ENCODE assay signal across 8 cellular contexts in genomic region chr3:53044371-53045106, GRCh38. TPM values are rescaled to one million over a fixed set of nuclear protein-coding genes. Genes with fewer than 3 reads are reported as not detected.
DNase-seq lines count a peak whose midpoint lies in the region; TF ChIP-seq lines count a peak whose summit lies in the region.

No MANE protein-coding gene starts in this region.

- H3K79me2 ChIP-seq in MM.1S (ENCODE audit: low read length), result peaks cover 54% of the 10 kb centered on the region

- intact Hi-C loops in esophagus muscularis mucosa (cut with DNase I), result no loop called here

- no peaks in the 10 kb centered on the region for H4K20me1 ChIP-seq in MM.1S (ENCODE audit: insufficient read depth, low read length)

- H2AFZ ChIP-seq in MM.1S (ENCODE audit: low read length), result peak overlapping the region; percentile 39

- DNase-seq in C1 segment of cervical spinal cord (lab: John Stamatoyannopoulos, UW) (peak in 12 of 14 donors; percentile 13 to 69 (median 42)), GM20000 (ENCODE audit: low spot score) (peak; percentile 55), MM.1S (peak; percentile 36), esophagus muscularis mucosa (ENCODE audit: extremely low spot score) (no peak), suprapubic skin (ENCODE audit: low spot score in 2 of 2) (peak in 1 of 2 donors; percentile 67), NCI-H1694 (lab: John Stamatoyannopoulos, UW) (no peak)
- peak; percentile 68 for DNase-seq in activated T-cell treated with anti-CD3 and anti-CD28 coated beads, Interleukin-2, amount 50 U/mL, for 1 hour

- TF ChIP-seq POLR2A in esophagus muscularis mucosa (IDR thresholded peaks at IDR 0.05; ENCODE audit: low read depth) (no peak), suprapubic skin (IDR thresholded peaks at IDR 0.05) (no peak)

- H3K36me3 ChIP-seq in MM.1S (replicated peaks; ENCODE audit: insufficient read depth, low read length) (no peaks in the 10 kb centered on the region), esophagus muscularis mucosa (no peaks in the 10 kb centered on the region), muscle layer of duodenum (ENCODE audit: control insufficient read depth in 1 of 2, insufficient read depth in 2 of 2, low read length in 2 of 2) (no peaks in the 10 kb centered on the region), suprapubic skin (no peaks in the 10 kb centered on the region)

- H3K27ac ChIP-seq in MM.1S (ENCODE audit: low read length) (peak overlapping the region; percentile 58; the same call in 1 of the 2 replicates), esophagus muscularis mucosa (replicated peaks in 1 of 4) (peak overlapping the region; percentile 90 to 95 (median 94)), muscle layer of duodenum (ENCODE audit: low read length) (peak overlapping the region; percentile 76), suprapubic skin (peak overlapping the region; percentile 86)

- WGBS in esophagus muscularis mucosa, result 24% methylated on average over 23 of the region's 33 CpGs
- WGBS in suprapubic skin, result 20% methylated on average over 28 of the region's 33 CpGs

- no peaks in the 10 kb centered on the region for H3K9me2 ChIP-seq in MM.1S (replicated peaks; ENCODE audit: insufficient read depth, low read length)

- peak overlapping the region; percentile 58 for H3K9ac ChIP-seq in MM.1S (ENCODE audit: low read length)

- H3K27me3 ChIP-seq in MM.1S (replicated peaks; ENCODE audit: insufficient read depth, low read length) (no peaks in the 10 kb centered on the region; the same call in 1 of the 2 replicates), esophagus muscularis mucosa (no peaks in the 10 kb centered on the region), muscle layer of duodenum (ENCODE audit: low read depth, low read length) (no peaks in the 10 kb centered on the region), suprapubic skin (no peaks in the 10 kb centered on the region)

- peaks cover 14% of the 10 kb centered on the region for H3K4me1 ChIP-seq in MM.1S (ENCODE audit: low read length)
- H3K4me1 ChIP-seq in esophagus muscularis mucosa, result peaks cover 6 to 42% (median 36%) of the 10 kb centered on the region in 4 donors
- H3K4me1 ChIP-seq in muscle layer of duodenum (ENCODE audit: control insufficient read depth in 1 of 2, insufficient read depth in 2 of 2, low read length in 2 of 2), result peaks cover 0 to 10% of the 10 kb centered on the region in 2 donors
- peaks cover 22% of the 10 kb centered on the region for H3K4me1 ChIP-seq in suprapubic skin

- TF ChIP-seq CTCF in GM20000 (IDR thresholded peaks at IDR 0.05; ENCODE audit: extremely low read depth, missing control alignments) (no peak), MM.1S (IDR thresholded peaks at IDR 0.05; ENCODE audit: low read length) (no peak), esophagus muscularis mucosa (IDR thresholded peaks at IDR 0.05) (no peak), suprapubic skin (IDR thresholded peaks at IDR 0.05) (no peak)

- H3K9me3 ChIP-seq in MM.1S (replicated peaks; ENCODE audit: insufficient read depth, low read length), result no peaks in the 10 kb centered on the region
- no peaks in the 10 kb centered on the region for H3K9me3 ChIP-seq in esophagus muscularis mucosa
- H3K9me3 ChIP-seq in muscle layer of duodenum (ENCODE audit: control insufficient read depth in 1 of 2, low read length in 2 of 2), result no peaks in the 10 kb centered on the region
- H3K9me3 ChIP-seq in suprapubic skin, result no peaks in the 10 kb centered on the region

- H3K4me3 ChIP-seq in MM.1S (ENCODE audit: low read length) (peak overlapping the region; percentile 71), esophagus muscularis mucosa (peak overlapping the region; percentile 92 to 97 (median 94)), muscle layer of duodenum (ENCODE audit: low read depth in 1 of 2, low read length in 2 of 2) (peak overlapping the region; percentile 73 to 79), suprapubic skin (peak overlapping the region; percentile 98)

- TF ChIP-seq EP300 in esophagus muscularis mucosa (IDR thresholded peaks at IDR 0.05) (no peak), suprapubic skin (IDR thresholded peaks at IDR 0.05) (no peak)

- peak overlapping the region; percentile 67 for H3K4me2 ChIP-seq in MM.1S (ENCODE audit: low read depth, low read length)

- H3F3A ChIP-seq in MM.1S (ENCODE audit: insufficient read depth, low read length), result peaks cover 22% of the 10 kb centered on the region

RNA-seq across cellular contexts. Expression of gene SFMBT1, which starts 1.3 kb away (rescaled TPM):
- 10 to 100 TPM; 15.4 to 27.6 (median 21.4) TPM for total RNA-seq in esophagus muscularis mucosa
- 10 to 100 TPM in 3 of 4 donors, 1 to 10 TPM in 1; 9.7 to 25.5 (median 13.1) TPM for total RNA-seq in suprapubic skin

Comparison
In these comparisons a context has a peak if more than half of its experiments do, and no peak if none do; other contexts are left out.
1. DNase-seq: peak in C1 segment of cervical spinal cord (12 of 14), GM20000 (single experiment), MM.1S (single experiment) and activated T-cell treated with anti-CD3 and anti-CD28 coated beads, Interleukin-2, amount 50 U/mL, for 1 hour (single experiment); none in esophagus muscularis mucosa (single experiment) and NCI-H1694 (single experiment).
2. Peak in every context shown above with its lines, with median percentiles within 50 percentile points of each other: H3K27ac ChIP-seq and H3K4me3 ChIP-seq.